In the genomic region with DNA sequence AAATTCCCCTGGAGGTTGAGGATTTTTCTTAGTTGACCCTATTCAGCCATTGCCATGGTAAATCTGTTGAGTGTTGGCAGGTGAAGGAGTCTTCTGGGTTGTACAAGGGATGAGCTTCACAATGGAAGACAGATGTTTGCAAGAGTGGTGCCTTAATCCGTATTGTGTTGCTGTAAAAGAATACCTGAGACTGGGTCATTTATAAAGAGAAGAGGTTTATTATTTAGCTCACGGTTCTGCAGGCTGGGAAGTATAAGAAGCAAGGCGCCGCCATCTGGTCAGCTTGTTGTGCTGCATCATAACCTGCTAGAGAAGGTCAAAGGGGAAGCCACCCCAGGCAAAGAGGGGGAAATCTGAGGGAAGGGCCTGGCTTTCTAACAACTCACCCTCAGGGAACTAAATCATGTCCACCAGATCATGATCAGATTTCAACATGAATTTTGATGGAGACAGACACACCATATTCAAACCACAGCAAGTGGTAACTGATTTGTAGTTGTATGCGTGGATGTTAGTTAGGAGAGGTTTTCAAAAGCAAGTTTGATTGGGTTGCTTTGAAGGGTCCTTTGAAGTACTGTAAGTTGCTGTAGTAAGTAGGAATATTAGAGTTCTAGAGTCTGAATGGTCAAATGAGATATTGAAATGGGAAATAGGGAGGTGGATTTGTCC, we compare ENCODE assay signal across 8 cellular contexts. TPM values are rescaled to one million over a fixed set of nuclear protein-coding genes. Genes with fewer than 3 reads are reported as not detected.
A peak's percentile ranks its signal among the peaks of the same experiment; 100 is the strongest.
DNase-seq lines count a peak whose midpoint lies in the region; ATAC-seq and TF ChIP-seq lines count a peak whose summit lies in the region.

No MANE protein-coding gene starts in this region.

- H3K4me3 ChIP-seq in fibroblast of mammary gland (ENCODE audit: control insufficient read depth, low read depth, low read length), result peak overlapping the region; percentile 92
- H3K4me3 ChIP-seq in subcutaneous abdominal adipose tissue (ENCODE audit: low read depth in 1 of 5, low read length in 5 of 5), result no peak overlapping the region

- H3K9me3 ChIP-seq in subcutaneous abdominal adipose tissue (ENCODE audit: control insufficient read depth in 5 of 5, low read length in 5 of 5), result no peaks in the 10 kb centered on the region

- no peak overlapping the region for H3K27ac Mint-ChIP-seq in natural killer cell treated with Interleukin-12 subunit alpha and Interleukin-12 subunit beta and Interleukin-15 and Interleukin-18, amount 100 ng/mL, for 72 hours

- H3K27ac ChIP-seq in subcutaneous abdominal adipose tissue (ENCODE audit: low read depth, low read length), result peak overlapping the region; percentile 95

- peaks cover 15 to 18% of the 10 kb centered on the region in 2 donors for H3K4me1 Mint-ChIP-seq in natural killer cell treated with Interleukin-12 subunit alpha and Interleukin-12 subunit beta and Interleukin-15 and Interleukin-18, amount 100 ng/mL, for 72 hours (ENCODE audit: low read depth in 2 of 2)

- peaks cover 0 to 2% of the 10 kb centered on the region in 2 donors for H3K27me3 Mint-ChIP-seq in natural killer cell treated with Interleukin-12 subunit alpha and Interleukin-12 subunit beta and Interleukin-15 and Interleukin-18, amount 100 ng/mL, for 72 hours

- ATAC-seq in HG03354 (IDR thresholded peaks at IDR 0.05; ENCODE audit: poor library complexity, severe bottlenecking, unreplicated experiment), result peak; percentile 28
- no peak for ATAC-seq in natural killer cell treated with Interleukin-12 subunit alpha and Interleukin-12 subunit beta and Interleukin-15 and Interleukin-18, amount 100 ng/mL, for 72 hours
- ATAC-seq in GM19328 (IDR thresholded peaks at IDR 0.05; ENCODE audit: unreplicated experiment), result no peak

- no peaks in the 10 kb centered on the region for H3K36me3 Mint-ChIP-seq in natural killer cell treated with Interleukin-12 subunit alpha and Interleukin-12 subunit beta and Interleukin-15 and Interleukin-18, amount 100 ng/mL, for 72 hours

- H3K9ac ChIP-seq in subcutaneous abdominal adipose tissue (ENCODE audit: low read length in 5 of 5), result no peak overlapping the region

- H3K4me1 ChIP-seq in subcutaneous abdominal adipose tissue (ENCODE audit: control insufficient read depth in 5 of 5, insufficient read depth in 5 of 5, low read length in 5 of 5), result peaks cover 0 to 46% (median 20%) of the 10 kb centered on the region in 5 donors

- H3K4me3 Mint-ChIP-seq in natural killer cell treated with Interleukin-12 subunit alpha and Interleukin-12 subunit beta and Interleukin-15 and Interleukin-18, amount 100 ng/mL, for 72 hours, result no peak overlapping the region

- H3K36me3 ChIP-seq in subcutaneous abdominal adipose tissue (ENCODE audit: control insufficient read depth in 5 of 5, insufficient read depth in 5 of 5, low read length in 5 of 5), result no peaks in the 10 kb centered on the region

- DNase-seq in Daoy (ENCODE audit: low read depth), result peak; percentile 64
- DNase-seq in NCI-H82 treated with DMSO at 0.1 percent for 48 hours (lab: John Stamatoyannopoulos, UW; ENCODE audit: unreplicated experiment), result peak; percentile 91
- peak; percentile 27 for DNase-seq in activated T-cell treated with anti-CD3 and anti-CD28 coated beads for 4 hours
- DNase-seq in fibroblast of mammary gland (ENCODE audit: low read depth), result peak; percentile 72
- peak; percentile 65 for DNase-seq in natural killer cell treated with Interleukin-12 subunit alpha and Interleukin-12 subunit beta and Interleukin-15 and Interleukin-18, amount 100 ng/mL, for 72 hours (ENCODE audit: low spot score)

- peak; percentile 81 for TF ChIP-seq CTCF in fibroblast of mammary gland (conservative IDR thresholded peaks at IDR 0.05; ENCODE audit: control insufficient read depth, insufficient read depth, low read depth, low read length)

- H3K27me3 ChIP-seq in subcutaneous abdominal adipose tissue (ENCODE audit: control insufficient read depth in 5 of 5, insufficient read depth in 4 of 5, low read length in 5 of 5), result no peaks in the 10 kb centered on the region

- H3K9me3 Mint-ChIP-seq in natural killer cell treated with Interleukin-12 subunit alpha and Interleukin-12 subunit beta and Interleukin-15 and Interleukin-18, amount 100 ng/mL, for 72 hours, result no peaks in the 10 kb centered on the region

RNA-seq across cellular contexts. Expression of gene TNPO1, which starts 2.5 kb away (rescaled TPM):
- total RNA-seq in Daoy (2014; rRNA removed; shearing (Covaris generic)), result 319 and 500 TPM in 2 replicates
- 100 to 1,000 TPM in 1 of 2 donors, 10 to 100 TPM in 1; 99.4 to 118 TPM for total RNA-seq in natural killer cell treated with Interleukin-12 subunit alpha and Interleukin-12 subunit beta and Interleukin-15 and Interleukin-18, amount 100 ng/mL, for 72 hours

Comparison
In these comparisons a context has a peak if more than half of its experiments do, and no peak if none do; other contexts are left out.
1. DNase-seq: peak in every context shown above with its lines; median percentile 91 in NCI-H82 treated with DMSO at 0.1 percent for 48 hours; 72 in fibroblast of mammary gland; 65 in natural killer cell treated with Interleukin-12 subunit alpha and Interleukin-12 subunit beta and Interleukin-15 and Interleukin-18, amount 100 ng/mL, for 72 hours; 64 in Daoy; 27 in activated T-cell treated with anti-CD3 and anti-CD28 coated beads for 4 hours.